In the genomic region with DNA sequence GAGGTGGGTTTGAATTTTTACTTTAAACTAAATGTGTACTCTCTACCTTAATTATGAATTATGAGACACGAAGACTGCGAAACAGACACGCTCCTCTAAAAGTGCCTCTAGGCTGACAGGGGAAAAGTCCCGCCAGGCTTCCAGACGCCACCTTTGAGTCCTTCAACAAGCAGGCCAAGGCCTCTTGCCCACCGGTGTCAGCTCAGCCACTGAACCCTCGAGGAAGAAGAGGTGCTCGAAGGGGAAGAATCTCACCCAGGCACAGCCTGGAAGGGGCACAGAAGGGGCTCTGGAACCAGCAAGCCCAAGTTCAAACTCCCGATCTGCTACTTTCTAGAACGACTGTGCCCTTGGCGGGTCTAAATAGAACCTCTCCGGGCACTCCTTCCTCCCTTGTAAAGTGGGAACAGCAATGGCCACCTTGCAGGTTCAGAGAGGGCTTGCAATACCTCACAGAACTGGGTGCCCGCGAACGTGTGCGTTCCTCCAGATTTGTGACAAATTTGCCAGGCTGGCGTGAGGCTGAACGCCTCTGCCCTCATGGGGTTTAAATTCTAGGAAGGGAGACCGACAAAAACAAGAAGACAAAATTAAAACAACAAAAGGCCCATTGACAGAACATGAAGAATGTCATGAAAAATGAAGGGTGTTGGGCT, we compare ENCODE assay signal across 8 cellular contexts.
DNase-seq lines count a peak whose midpoint lies in the region; ATAC-seq, FAIRE-seq and TF ChIP-seq lines count a peak whose summit lies in the region.

No MANE protein-coding gene starts in this region.

- H3K9me3 ChIP-seq in WERI-Rb-1 (ENCODE audit: severe bottlenecking) = no peaks in the 10 kb centered on the region
- H3K9me3 ChIP-seq in gastroesophageal sphincter = no peaks in the 10 kb centered on the region

- 0 to 71% methylated on average over 2 to 19 of the region's 19 CpGs for WGBS in gastroesophageal sphincter (ENCODE audit: low coverage in 1 of 2), 2 donors

- H3K27me3 ChIP-seq in WERI-Rb-1 (ENCODE audit: insufficient read depth, low read depth, severe bottlenecking) (no peaks in the 10 kb centered on the region), gastroesophageal sphincter (no peaks in the 10 kb centered on the region)

- H3K4me1 ChIP-seq in gastroesophageal sphincter = peaks cover 0 to 43% (median 19%) of the 10 kb centered on the region in 3 donors

- TF ChIP-seq CTCF in WERI-Rb-1 (IDR thresholded peaks at IDR 0.05; ENCODE audit: low read depth, low read length) (no peak), gastroesophageal sphincter (IDR thresholded peaks at IDR 0.05) (no peak)

- ATAC-seq in gastroesophageal sphincter = no peak
- no peak for ATAC-seq in GM21447 (IDR thresholded peaks at IDR 0.05; ENCODE audit: unreplicated experiment)

- H3K27ac ChIP-seq in WERI-Rb-1 (peak overlapping the region; percentile 60), gastroesophageal sphincter (peak overlapping the region; percentile 89 to 97 (median 90))

- peak overlapping the region; percentile 52 for H3K4me3 ChIP-seq in WERI-Rb-1 (ENCODE audit: low read depth, low read length)
- H3K4me3 ChIP-seq in gastroesophageal sphincter = peak overlapping the region; percentile 44 to 77
- peak overlapping the region; percentile 64 for H3K4me3 ChIP-seq in skeletal muscle cell (ENCODE audit: low read depth, low read length)

- DNase-seq in GM18507 (ENCODE audit: extremely low spot score, insufficient read length, low read depth) (no peak), WERI-Rb-1 (no peak), skeletal muscle cell (ENCODE audit: low read depth) (no peak), NCI-H187 treated with DMSO at 0.1 percent for 48 hours (lab: John Stamatoyannopoulos, UW) (no peak), HCEC 1CT (no peak)
- no peak for DNase-seq in stimulated activated CD4-positive, alpha-beta T cell treated with anti-CD3 and anti-CD28 coated beads, Interleukin-2, amount 100 ng/mL, for 24 hours

- peaks cover 12% of the 10 kb centered on the region; the same call in 1 of the 2 replicates for H3K36me3 ChIP-seq in WERI-Rb-1
- H3K36me3 ChIP-seq in gastroesophageal sphincter = no peaks in the 10 kb centered on the region

- TF ChIP-seq EP300 in gastroesophageal sphincter (IDR thresholded peaks at IDR 0.05) = no peak

- TF ChIP-seq POLR2A in gastroesophageal sphincter (IDR thresholded peaks at IDR 0.05) = no peak

- peak; percentile 31 for FAIRE-seq in GM18507 (lab: Jason Lieb, UNC)
